9 cellular contexts compared by ENCODE assay signal in genomic region chr10:46529742-46530141, GRCh38. TPM values are rescaled to one million over a fixed set of nuclear protein-coding genes. Genes with fewer than 3 reads are reported as not detected.
DNase-seq lines count a peak whose midpoint lies in the region; ATAC-seq and TF ChIP-seq lines count a peak whose summit lies in the region.
"Not testable (repeated sequence)": the region's sequence is repeated elsewhere in the genome, so short reads cannot be mapped to it uniquely, and the experiment has no call there.
"Had no signal": no experiment of that assay in that cellular context is flagged by ENCODE, and none has a peak within 500 bp of the region (broad histone marks: within the 10 kb centered on the region; RNA-seq: fewer than 3 reads in every experiment).

No MANE protein-coding gene starts in this region.

- H3K14ac ChIP-seq in mesenchymal stem cell (ENCODE audit: low read length in 2 of 2) = not testable (repeated sequence)

- H3K36me3 Mint-ChIP-seq in WTC11 = not testable (repeated sequence)

- CTCF ChIA-PET in WTC11 (lab: Charles Lee) = interaction anchor here (2.2 kb wide), 1 partner anchor 15 kb away, joined by 12 read pairs; no protein-coding TSS in a partner anchor

- not testable (repeated sequence) for H2AK5ac ChIP-seq in mesenchymal stem cell (ENCODE audit: low read length, severe bottlenecking)

- H3K79me1 ChIP-seq in mesenchymal stem cell (replicated peaks; ENCODE audit: low read length, poor library complexity, severe bottlenecking) = not testable (repeated sequence)

- peaks cover 37% of the 10 kb centered on the region for H3F3A ChIP-seq in GM23248 (ENCODE audit: insufficient read depth)

- not testable (repeated sequence) for DNase-seq in GM23248; adipocyte (ENCODE audit: low read depth); mesenchymal stem cell
- DNase-seq in WTC11 (ENCODE audit: low spot score) = peak; percentile 1
- DNase-seq in left cardiac atrium = peak; percentile 11
- DNase-seq in sciatic nerve (ENCODE audit: low spot score) = peak; percentile 45
- peak; percentile 0 for DNase-seq in stimulated activated naive CD8-positive, alpha-beta T cell treated with anti-CD3 and anti-CD28 coated beads, Interleukin-15, Interleukin-2, amounts not matched to agents 100 U/mL and 50 U/mL, for 24 hours

- H3K4me3 Mint-ChIP-seq in WTC11 = not testable (repeated sequence)

- not testable (repeated sequence) for H3K4me1 Mint-ChIP-seq in WTC11

- not testable (repeated sequence) for H3K18ac ChIP-seq in mesenchymal stem cell (ENCODE audit: low read depth in 1 of 2, low read length in 2 of 2)

- not testable (repeated sequence) for H2BK5ac ChIP-seq in mesenchymal stem cell (ENCODE audit: low read depth, low read length, poor library complexity, severe bottlenecking)

- H4K91ac ChIP-seq in mesenchymal stem cell (ENCODE audit: low read length) = not testable (repeated sequence)

- H3K9me2 ChIP-seq in GM23248 (ENCODE audit: insufficient read depth) = not testable (repeated sequence)

- H4K8ac ChIP-seq in mesenchymal stem cell (ENCODE audit: low read length) = not testable (repeated sequence)

- intact Hi-C loops in left cardiac atrium (cut with DNase I); sciatic nerve (cut with DNase I): not testable (repeated sequence)

- not testable (repeated sequence) for H3K27me3 ChIP-seq in GM23248 (replicated peaks; ENCODE audit: insufficient read depth); adipocyte (replicated peaks; ENCODE audit: control insufficient read depth, insufficient read depth, low read length)
- H3K27me3 ChIP-seq in mesenchymal stem cell (ENCODE audit: control insufficient read depth in 1 of 2, insufficient read depth in 1 of 2, low read length in 2 of 2) = peaks cover 0 to 31% of the 10 kb centered on the region in 2 experiments

- not testable (repeated sequence) for H2BK120ac ChIP-seq in mesenchymal stem cell (ENCODE audit: low read depth, low read length)

- not testable (repeated sequence) for H2BK12ac ChIP-seq in mesenchymal stem cell (ENCODE audit: low read length in 2 of 2)

- peak overlapping the region; percentile 37 for H3K4me2 ChIP-seq in GM23248 (ENCODE audit: unreplicated experiment)
- not testable (repeated sequence) for H3K4me2 ChIP-seq in mesenchymal stem cell (ENCODE audit: low read length, poor library complexity, severe bottlenecking)

- H3K27me3 Mint-ChIP-seq in WTC11 (ENCODE audit: low read depth) = not testable (repeated sequence)

- H3K4me3 ChIP-seq in GM23248 (peak overlapping the region; percentile 12; the same call in 1 of the 2 replicates), adipocyte (ENCODE audit: low read length) (peak overlapping the region; percentile 59), mesenchymal stem cell (ENCODE audit: insufficient read depth in 1 of 2, low read depth in 1 of 2, low read length in 2 of 2) (peak overlapping the region in 1 of 2 experiments; percentile 24)

- in situ Hi-C loops in GM23248 (cut with MboI) = not testable (repeated sequence)

- H3K4ac ChIP-seq in mesenchymal stem cell (ENCODE audit: low read depth in 1 of 2, low read length in 2 of 2) = not testable (repeated sequence)

- not testable (repeated sequence) for ATAC-seq in WTC11; left cardiac atrium; sciatic nerve; stimulated activated naive CD8-positive, alpha-beta T cell treated with anti-CD3 and anti-CD28 coated beads, Interleukin-15, Interleukin-2, amounts not matched to agents 100 U/mL and 50 U/mL, for 24 hours

- WGBS in GM23248 (ENCODE audit: low coverage in 1 of 2, low lambda C conversion rate in 2 of 2, missing lambda C conversion rate in 2 of 2), 2 experiments = 68 to 72% methylated on average over 7 of the region's 7 CpGs
- WGBS in mesenchymal stem cell = 86% methylated on average over 7 of the region's 7 CpGs

- H3K9me3 Mint-ChIP-seq in WTC11 = not testable (repeated sequence)

- not testable (repeated sequence) for H3K79me2 ChIP-seq in GM23248 (ENCODE audit: insufficient read depth)

- H3K9ac ChIP-seq in GM23248 = peak overlapping the region; percentile 68
- peak overlapping the region; percentile 47 for H3K9ac ChIP-seq in adipocyte (ENCODE audit: low read length)
- H3K9ac ChIP-seq in mesenchymal stem cell (ENCODE audit: low read length) = peak overlapping the region; percentile 85

- POLR2A ChIA-PET in WTC11 (lab: Charles Lee) = not testable (repeated sequence)

- H4K20me1 ChIP-seq in GM23248 (ENCODE audit: insufficient read depth) = not testable (repeated sequence)

- not testable (repeated sequence) for H3K23ac ChIP-seq in mesenchymal stem cell (ENCODE audit: low read length in 2 of 2)

- peaks cover 19% of the 10 kb centered on the region for H3K4me1 ChIP-seq in GM23248 (ENCODE audit: insufficient read depth)
- peaks cover 22% of the 10 kb centered on the region for H3K4me1 ChIP-seq in adipocyte (ENCODE audit: control insufficient read depth, insufficient read depth, low read length)
- peaks cover 18% of the 10 kb centered on the region for H3K4me1 ChIP-seq in mesenchymal stem cell (ENCODE audit: control insufficient read depth, insufficient read depth, low read depth, low read length)

- H3K9me3 ChIP-seq in GM23248 (ENCODE audit: low read depth); adipocyte (ENCODE audit: control insufficient read depth, low read length); mesenchymal stem cell (ENCODE audit: control insufficient read depth, low read length): not testable (repeated sequence)

- not testable (repeated sequence) for H3K36me3 ChIP-seq in GM23248 (ENCODE audit: low read depth); adipocyte (ENCODE audit: control insufficient read depth, insufficient read depth, low read length, severe bottlenecking); mesenchymal stem cell (ENCODE audit: control insufficient read depth in 1 of 2, insufficient read depth in 2 of 2, low read depth in 1 of 2, low read length in 2 of 2)

- not testable (repeated sequence) for H3K27ac Mint-ChIP-seq in WTC11

- peak overlapping the region; percentile 68 for H3K27ac ChIP-seq in GM23248
- not testable (repeated sequence) for H3K27ac ChIP-seq in mesenchymal stem cell (ENCODE audit: low read length, poor library complexity, severe bottlenecking)

- H2BK15ac ChIP-seq in mesenchymal stem cell (ENCODE audit: low read depth, poor library complexity, severe bottlenecking) = not testable (repeated sequence)

- not testable (repeated sequence) for TF ChIP-seq CTCF in WTC11 (IDR thresholded peaks at IDR 0.05)

- peak overlapping the region; percentile 13; the same call in 1 of the 2 replicates for H2AFZ ChIP-seq in GM23248
- not testable (repeated sequence) for H2AFZ ChIP-seq in mesenchymal stem cell (ENCODE audit: low read depth, low read length)

RNA-seq across cellular contexts. Expression of gene GPRIN2, which starts 26.7 kb away (rescaled TPM):
- not detected in 2 replicates for total RNA-seq in GM23248 (2014; rRNA removed; shearing (Covaris generic))
- not detected in 2 replicates for polyA plus RNA-seq in GM23248 (2016; fragmentation: Nextera tagmentation; extraction: Ambion mirVana)
- 17.5 to 22.5 TPM (median 20.9 TPM) in 3 replicates for total RNA-seq in WTC11 (2021)
- not detected for total RNA-seq in left cardiac atrium
- not detected for polyA plus RNA-seq in mesenchymal stem cell (2013, experiment 1 of 2)
- 0.03 TPM for polyA plus RNA-seq in mesenchymal stem cell (2013, experiment 2 of 2)
- total RNA-seq in sciatic nerve = 2.0 TPM
- total RNA-seq: CD8-positive, alpha-beta memory T cell; HT1080 had no signal
- polyA plus RNA-seq: CD8-positive, alpha-beta memory T cell had no signal

RNA-seq across cellular contexts. Expression of gene SYT15, which starts 49.2 kb away (rescaled TPM):
- 0.89 and 1.2 TPM in 2 replicates for total RNA-seq in GM23248 (2014; rRNA removed; shearing (Covaris generic))
- polyA plus RNA-seq in GM23248 (2016; fragmentation: Nextera tagmentation; extraction: Ambion mirVana) = 2.3 and 3.0 TPM in 2 replicates
- 1.2 to 1.6 TPM (median 1.5 TPM) in 3 replicates for total RNA-seq in WTC11 (2021)
- total RNA-seq in left cardiac atrium = 1 to 10 TPM; 4.6 to 4.9 TPM
- polyA plus RNA-seq in mesenchymal stem cell (2013, experiment 1 of 2) = 0.35 TPM
- polyA plus RNA-seq in mesenchymal stem cell (2013, experiment 2 of 2) = 0.82 TPM
- 17.1 TPM for total RNA-seq in sciatic nerve
